Comparison of ENCODE assay signal across 8 cellular contexts in the genomic region with DNA sequence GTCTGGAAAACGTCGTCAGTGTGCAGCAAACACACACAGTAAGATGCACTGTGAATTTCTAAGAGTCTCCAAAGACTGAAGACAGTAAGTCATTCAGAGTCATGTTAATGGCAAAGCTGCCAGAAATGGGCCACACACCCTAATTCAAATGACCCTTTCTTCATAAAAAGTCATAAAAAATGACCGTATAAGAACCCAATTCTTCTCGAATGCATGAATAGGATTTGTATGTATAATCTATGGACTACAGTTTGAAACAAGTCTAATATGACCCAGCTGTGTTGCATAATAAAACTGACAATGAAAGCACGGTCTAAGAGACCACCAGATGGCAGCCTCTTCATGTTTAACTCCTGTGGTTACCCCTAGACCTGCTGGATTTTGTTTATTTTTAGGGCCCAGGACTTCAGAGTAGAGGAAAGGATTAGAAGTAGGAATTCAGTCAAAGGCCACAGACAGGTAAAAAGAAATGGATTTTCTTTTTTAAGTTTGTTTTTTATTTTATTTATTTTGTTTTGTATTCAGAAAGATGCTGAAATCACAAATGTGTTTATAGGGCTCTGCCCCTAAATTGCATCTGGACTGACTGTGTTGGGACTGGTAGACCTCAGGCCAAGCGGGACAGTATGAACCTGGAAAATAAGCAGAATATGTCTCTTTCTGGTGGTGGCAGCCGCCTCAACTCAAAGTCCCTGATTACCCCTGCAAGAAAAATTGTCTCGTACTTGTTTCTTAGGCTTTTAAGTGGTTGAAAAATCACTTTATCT. TPM values are rescaled to one million over a fixed set of nuclear protein-coding genes. Genes with fewer than 3 reads are reported as not detected.
DNase-seq lines count a peak whose midpoint lies in the region; ATAC-seq, FAIRE-seq and TF ChIP-seq lines count a peak whose summit lies in the region.

No MANE protein-coding gene starts in this region.

- H3K27me3 ChIP-seq in NT2/D1 (ENCODE audit: insufficient read depth, insufficient read length) (no peaks in the 10 kb centered on the region), H1 (replicated peaks in 1 of 4; ENCODE audit: control insufficient read depth in 3 of 4, extremely low read depth in 1 of 4, insufficient read depth in 3 of 4, low read length in 3 of 4) (no peaks in the 10 kb centered on the region), mesendoderm (ENCODE audit: insufficient read depth, low read length, poor library complexity) (no peaks in the 10 kb centered on the region)

- H3K4me2 ChIP-seq in H1 (ENCODE audit: insufficient read depth in 1 of 2, low read depth in 2 of 2, low read length in 2 of 2) = no peak overlapping the region
- H3K4me2 ChIP-seq in mesendoderm (ENCODE audit: low read length) = no peak overlapping the region

- no peak overlapping the region for H4K91ac ChIP-seq in H1 (replicated peaks; ENCODE audit: insufficient read length, low read length)

- H2AK5ac ChIP-seq in H1 (ENCODE audit: low read depth, low read length) (no peak overlapping the region), mesendoderm (ENCODE audit: low read length) (no peak overlapping the region)

- H2BK12ac ChIP-seq in H1 (ENCODE audit: low read depth, low read length) = no peak overlapping the region

- H3K4me1 ChIP-seq in NT2/D1 (ENCODE audit: insufficient read depth, insufficient read length) (no peaks in the 10 kb centered on the region), H1 (replicated peaks in 1 of 4; ENCODE audit: control insufficient read depth in 3 of 4, insufficient read depth in 4 of 4, low read length in 3 of 4) (no peaks in the 10 kb centered on the region), mesendoderm (ENCODE audit: control insufficient read depth, low read depth, low read length) (no peaks in the 10 kb centered on the region)

- TF ChIP-seq POLR2A in H1 (IDR thresholded peaks at IDR 0.05; ENCODE audit: control extremely low read depth in 1 of 2, low read depth in 2 of 2, low read length in 2 of 2) = no peak

- H3K4ac ChIP-seq in H1 (replicated peaks; ENCODE audit: insufficient read length, low read depth, low read length) (no peak overlapping the region), mesendoderm (ENCODE audit: low read depth, low read length) (no peak overlapping the region)

- peak; percentile 91 for ATAC-seq in GM18868 (IDR thresholded peaks at IDR 0.05; ENCODE audit: unreplicated experiment)

- peak; percentile 70 for DNase-seq in AG20443 (ENCODE audit: low spot score)
- peak; percentile 42 for DNase-seq in HT1080 (ENCODE audit: low read depth)
- DNase-seq in NT2/D1 (ENCODE audit: low read depth, low spot score) = peak; percentile 23
- DNase-seq in H1 (ENCODE audit: low read depth in 1 of 2, low spot score in 2 of 2) = no peak
- peak; percentile 67 for DNase-seq in mesendoderm
- no peak for DNase-seq in NCI-H128 (lab: John Stamatoyannopoulos, UW; ENCODE audit: unreplicated experiment)
- DNase-seq in activated effector memory CD4-positive, alpha-beta T cell treated with anti-CD3 and anti-CD28 coated beads, Interleukin-2, amount 50 U/mL, for 16 hours = no peak

- no peaks in the 10 kb centered on the region for H3K23me2 ChIP-seq in H1 (ENCODE audit: low read depth, low read length)

- 55% methylated on average over 8 of the region's 8 CpGs; no CpG with 5 or more reads in 1 of the 2 experiments for WGBS in H1 (ENCODE audit: extremely low coverage in 1 of 2, insufficient coverage in 1 of 2, insufficient read length in 1 of 2, insufficient replicate concordance in 2 of 2, low coverage in 1 of 2, low lambda C conversion rate in 2 of 2, missing lambda C conversion rate in 1 of 2), 2 experiments
- WGBS in mesendoderm (ENCODE audit: extremely low coverage, insufficient coverage, low lambda C conversion rate) = no CpG with 5 or more reads among the region's 8 CpGs

- H3K56ac ChIP-seq in H1 (replicated peaks; ENCODE audit: insufficient read length, low read depth, low read length) (no peak overlapping the region), mesendoderm (ENCODE audit: low read length) (peak overlapping the region; percentile 43)

- no peak overlapping the region for H3K14ac ChIP-seq in H1 (ENCODE audit: insufficient read length)

- no peak for TF ChIP-seq EP300 in H1 (IDR thresholded peaks at IDR 0.05; ENCODE audit: borderline replicate concordance in 1 of 2, low read depth in 2 of 2, low read length in 2 of 2)

- H3K79me1 ChIP-seq in H1 (ENCODE audit: low read depth, low read length) (no peaks in the 10 kb centered on the region), mesendoderm (ENCODE audit: low read length) (no peaks in the 10 kb centered on the region)

- H3K9me3 ChIP-seq in NT2/D1 (ENCODE audit: insufficient read depth, low read length) = no peaks in the 10 kb centered on the region
- H3K9me3 ChIP-seq in H1 (ENCODE audit: insufficient read depth in 2 of 2, low read depth in 1 of 2, low read length in 1 of 2) = no peaks in the 10 kb centered on the region

- no peak overlapping the region for H2BK5ac ChIP-seq in H1 (ENCODE audit: low read depth, low read length)
- no peak overlapping the region for H2BK5ac ChIP-seq in mesendoderm (ENCODE audit: low read length)

- H3K79me2 ChIP-seq in H1 (ENCODE audit: control insufficient read depth in 1 of 2, insufficient read depth in 2 of 2, low read length in 2 of 2) = no peaks in the 10 kb centered on the region
- H3K79me2 ChIP-seq in mesendoderm (ENCODE audit: control insufficient read depth, insufficient read depth, low read length) = no peaks in the 10 kb centered on the region

- H3K36me3 ChIP-seq in NT2/D1 (ENCODE audit: insufficient read depth, insufficient read length, low read length) (no peaks in the 10 kb centered on the region), H1 (ENCODE audit: control insufficient read depth in 2 of 4, insufficient read depth in 4 of 4, low read length in 3 of 4) (no peaks in the 10 kb centered on the region), mesendoderm (ENCODE audit: control insufficient read depth, insufficient read depth, low read length) (no peaks in the 10 kb centered on the region)

- peak; percentile 89 to 95 for TF ChIP-seq RAD21 in H1 (IDR thresholded peaks at IDR 0.05 in 1 of 2, conservative IDR thresholded peaks at IDR 0.05 in 1 of 2; ENCODE audit: low read depth in 2 of 2, low read length in 2 of 2)

- H2BK120ac ChIP-seq in H1 (replicated peaks; ENCODE audit: low read depth, low read length) = no peak overlapping the region
- no peak overlapping the region for H2BK120ac ChIP-seq in mesendoderm (ENCODE audit: low read depth, low read length)

- H4K20me1 ChIP-seq in H1 (replicated peaks in 1 of 2; ENCODE audit: control insufficient read depth in 1 of 2, insufficient read depth in 2 of 2, low read length in 2 of 2) = no peaks in the 10 kb centered on the region

- H4K5ac ChIP-seq in H1 (ENCODE audit: insufficient read length, low read depth, low read length) (no peak overlapping the region), mesendoderm (ENCODE audit: low read length) (no peak overlapping the region)

- H2AFZ ChIP-seq in H1 (ENCODE audit: low read length) = no peak overlapping the region

- 0 out of 2 replicates have a peak overlapping the region, but pooled peaks have one; percentile 40 for H3K18ac ChIP-seq in H1 (ENCODE audit: extremely low read depth, low read length)
- H3K18ac ChIP-seq in mesendoderm (ENCODE audit: low read length) = no peak overlapping the region

- no peak overlapping the region for H3K27ac ChIP-seq in H1 (ENCODE audit: low read depth, low read length)
- no peak overlapping the region for H3K27ac ChIP-seq in mesendoderm (ENCODE audit: low read depth, low read length)

- H3K23ac ChIP-seq in H1 (ENCODE audit: insufficient read length) (no peak overlapping the region), mesendoderm (ENCODE audit: low read length) (no peak overlapping the region)

- no peak overlapping the region for H3K4me3 ChIP-seq in NT2/D1 (ENCODE audit: insufficient read length, low read depth)
- H3K4me3 ChIP-seq in H1 (ENCODE audit: extremely low read depth in 1 of 4, insufficient read depth in 2 of 4, low read depth in 3 of 4, low read length in 4 of 4) = no peak overlapping the region
- H3K4me3 ChIP-seq in mesendoderm (ENCODE audit: low read length) = no peak overlapping the region

- POLR2A ChIA-PET in H1 (lab: Charles Lee; ENCODE audit: partially characterized antibody) = no interaction called here

- peak in 2 of 3 experiments; percentile 68 to 73; a peak in 3 of 4 replicates for TF ChIP-seq CTCF in H1 (IDR thresholded peaks at IDR 0.05; ENCODE audit: control extremely low read depth in 1 of 3, insufficient read depth in 1 of 3, low read depth in 1 of 3, low read length in 3 of 3)

- CTCF ChIA-PET in H1 (lab: Charles Lee; ENCODE audit: partially characterized antibody) = interaction anchor here (0.5 to 5.1 kb wide), 8 partner anchors 200 to 673 kb away, joined by 3 to 35 read pairs (median 3); no protein-coding TSS in a partner anchor

- H3K9ac ChIP-seq in NT2/D1 (ENCODE audit: insufficient read length, low read depth) (no peak overlapping the region), H1 (replicated peaks in 1 of 4; ENCODE audit: extremely low read depth in 1 of 4, low read depth in 3 of 4, low read length in 3 of 4) (peak overlapping the region in 1 of 4 experiments; percentile 34; a peak in 1 of 7 replicates), mesendoderm (ENCODE audit: low read length) (no peak overlapping the region)

- H4K8ac ChIP-seq in H1 (ENCODE audit: extremely low read depth, insufficient read depth, low read length) (no peak overlapping the region), mesendoderm (ENCODE audit: low read depth, low read length) (no peak overlapping the region)

- peak; percentile 48 for FAIRE-seq in H1 (lab: Jason Lieb, UNC)

- no peak overlapping the region for H2BK15ac ChIP-seq in H1 (ENCODE audit: low read length)
- H2BK15ac ChIP-seq in mesendoderm (replicated peaks; ENCODE audit: low read depth) = no peak overlapping the region

- H2BK20ac ChIP-seq in H1 (ENCODE audit: low read length) = no peak overlapping the region

TF ChIP-seq in H1, 55 proteins besides CTCF, POLR2A, EP300 and RAD21:
- TF ChIP-seq TAF1 (IDR thresholded peaks at IDR 0.05; ENCODE audit: low read depth, low read length) = no peak
- TF ChIP-seq CEBPB (IDR thresholded peaks at IDR 0.05; ENCODE audit: low read depth, low read length) = peak; percentile 81

RNA-seq across cellular contexts. Expression of a gene that starts 32.1 kb away (rescaled TPM):
- not detected in 2 replicates for total RNA-seq in HT1080 (2014; rRNA removed; shearing (Covaris generic))
- polyA plus RNA-seq in HT1080 (2015; cell fraction: cytosol; rRNA removed) = not detected in 2 replicates
- 0.04 TPM in 1 of 2 replicates, not detected in the other for polyA plus RNA-seq in HT1080 (2015; cell fraction: nucleus; rRNA removed)
- 1.4 and 1.5 TPM in 2 replicates for total RNA-seq in H1 (2021; fragmentation: NEBNext Ultra II Directional; extraction: Animal tissue kit (Norgen Biotek cat#: 25700))
- 0.96 and 1.3 TPM in 2 replicates for polyA plus RNA-seq in H1 (2011; rRNA removed)
- polyA plus RNA-seq in H1 (2011; cell fraction: cytosol; rRNA removed) = 1.2 TPM
- polyA plus RNA-seq in H1 (2011; cell fraction: nucleus; rRNA removed) = 2.3 TPM
- polyA plus RNA-seq in H1 (2012, experiment 1 of 2) = 0.51 to 1.3 TPM (median 0.97 TPM) in 4 replicates
- 0.09 TPM for polyA plus RNA-seq in H1 (2012, experiment 2 of 2)
- 1.1 TPM for polyA plus RNA-seq in H1 (2013, experiment 1 of 2)
- 1.0 TPM for polyA plus RNA-seq in H1 (2013, experiment 2 of 2)
- polyA minus RNA-seq in H1 (2011; rRNA and poly(A)+ RNA removed) = 3.0 and 3.3 TPM in 2 replicates
- 0.37 TPM for polyA minus RNA-seq in H1 (2011; cell fraction: cytosol; rRNA and poly(A)+ RNA removed)
- polyA minus RNA-seq in H1 (2011; cell fraction: nucleus; rRNA and poly(A)+ RNA removed) = 5.5 TPM
- 0.13 TPM for polyA plus RNA-seq in mesendoderm (2013, experiment 1 of 2)
- 0.14 TPM for polyA plus RNA-seq in mesendoderm (2013, experiment 2 of 2)

Comparison
In these comparisons a context has a peak if more than half of its experiments do, and no peak if none do; other contexts are left out.
1. DNase-seq: peak in AG20443 (single experiment), HT1080 (single experiment), NT2/D1 (single experiment) and mesendoderm (single experiment); none in H1 (0 of 2), NCI-H128 (single experiment) and activated effector memory CD4-positive, alpha-beta T cell treated with anti-CD3 and anti-CD28 coated beads, Interleukin-2, amount 50 U/mL, for 16 hours (single experiment).